ENCODE assay signal across 8 cellular contexts in the genomic region with DNA sequence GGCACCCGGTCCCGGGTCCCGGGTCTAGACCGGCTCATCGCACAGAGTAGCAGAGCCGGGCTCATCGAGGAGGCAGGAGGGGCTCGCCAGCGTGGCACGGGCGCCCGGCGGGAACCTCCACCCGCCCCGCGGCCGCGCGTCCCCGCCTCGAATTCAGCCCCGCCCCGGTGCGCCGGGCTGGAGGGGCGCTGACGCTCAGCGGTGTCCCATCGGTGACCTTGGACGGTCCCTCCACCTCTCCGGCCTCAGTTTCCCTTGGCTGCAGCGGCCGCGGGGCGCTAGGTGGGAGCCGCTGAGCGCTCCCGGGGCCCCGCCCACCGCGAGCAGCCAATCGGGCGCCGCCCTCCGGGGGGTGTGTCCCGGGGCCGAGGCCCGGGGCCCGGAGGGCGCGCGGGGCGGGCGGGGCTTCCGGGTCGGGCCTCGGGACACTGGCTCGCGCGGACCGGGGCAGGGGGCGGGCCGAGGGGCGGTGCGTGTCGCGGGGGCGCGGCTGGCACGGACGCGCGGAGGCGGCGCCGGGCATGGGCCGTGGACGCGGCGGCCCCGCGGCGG. TPM values are rescaled to one million over a fixed set of nuclear protein-coding genes. Genes with fewer than 3 reads are reported as not detected.
DNase-seq lines count a peak whose midpoint lies in the region; ATAC-seq and TF ChIP-seq lines count a peak whose summit lies in the region.

TSS of gene PPARA (plus strand) at position 529 of the 552 bp plus-strand sequence. CDS start 47,858 bp downstream, outside the sequence.

- peak within 1 kb of the TSS; percentile 87 for H3K27ac ChIP-seq in lower lobe of right lung

- H3K36me3 ChIP-seq in lower lobe of right lung = peaks cover 15% of the 10 kb centered on the region

- intact Hi-C loops in lower lobe of right lung (cut with DNase I) = no loop called here

- no peak for TF ChIP-seq CTCF in lower lobe of right lung (IDR thresholded peaks at IDR 0.05)

- peak; percentile 44 for ATAC-seq in HG03025 (IDR thresholded peaks at IDR 0.05; ENCODE audit: low FRiP score, unreplicated experiment)
- peak; percentile 96 for ATAC-seq in lower lobe of right lung

- peaks cover 29% of the 10 kb centered on the region for H3K4me1 ChIP-seq in lower lobe of right lung

- no peaks in the 10 kb centered on the region for H3K9me3 ChIP-seq in lower lobe of right lung

- peak; percentile 24 for DNase-seq in SKM-1 treated with dmso at 0.1 percent for 144 hours (lab: John Stamatoyannopoulos, UW; ENCODE audit: unreplicated experiment)
- DNase-seq in SKM-1 (lab: John Stamatoyannopoulos, UW; ENCODE audit: unreplicated experiment) = no peak
- DNase-seq in NCI-H510A treated with DMSO at 0.1 percent for 48 hours (lab: John Stamatoyannopoulos, UW) = peak; percentile 52
- DNase-seq in activated CD8-positive, alpha-beta memory T cell treated with anti-CD3 and anti-CD28 coated beads for 1 hour (ENCODE audit: extremely low read depth in 1 of 2, low read depth in 1 of 2) = peak; percentile 46 to 87
- peak; percentile 78 for DNase-seq in ecto neural progenitor cell (ENCODE audit: low spot score)
- DNase-seq in lower lobe of right lung = peak; percentile 94
- DNase-seq in stimulated activated CD4-positive, alpha-beta T cell treated with anti-CD3 and anti-CD28 coated beads, TNF-alpha, amount 100 ng/mL, for 1 hour (ENCODE audit: low read depth in 3 of 3, low spot score in 1 of 3) = peak; percentile 62 to 82 (median 71)

- H3K4me3 ChIP-seq in lower lobe of right lung = peak within 1 kb of the TSS; percentile 96

- H3K27me3 ChIP-seq in lower lobe of right lung (ENCODE audit: low read depth) = no peaks in the 10 kb centered on the region

RNA-seq across cellular contexts. Expression of gene PPARA, which starts in this region (rescaled TPM):
- 20.5 TPM for total RNA-seq in lower lobe of right lung
